ENCODE assay signal across 20 cellular contexts in the genomic region with DNA sequence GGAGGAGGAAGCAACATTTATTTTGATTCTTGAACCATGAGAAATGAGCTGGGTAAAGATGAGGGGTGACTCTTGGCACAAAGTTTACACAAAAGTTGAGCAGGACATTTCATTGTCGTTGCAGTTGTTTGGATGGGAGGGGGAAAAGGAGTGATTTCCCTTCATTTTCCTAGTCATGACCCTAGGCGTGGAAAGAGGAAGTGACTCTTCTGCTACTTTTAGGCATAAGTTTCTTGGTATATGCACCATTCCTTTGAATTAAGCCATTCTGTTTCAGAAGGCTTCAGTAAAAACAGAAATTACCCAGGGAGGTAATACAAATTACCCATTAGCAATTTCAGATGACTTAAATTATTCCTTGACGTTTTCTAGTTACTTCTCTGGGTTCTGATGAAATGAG.
"Had no signal": no experiment of that assay in that cellular context is flagged by ENCODE, and none has a peak within 500 bp of the region (broad histone marks: within the 10 kb centered on the region; RNA-seq: fewer than 3 reads in every experiment).

No MANE protein-coding gene starts in this region.

- DNase-seq: activated CD4-positive, alpha-beta T cell treated with anti-CD3 and anti-CD28 coated beads, Interleukin-2, amount 10 ng/mL, durations not matched to agents 24 days and 14 days; activated CD8-positive, alpha-beta T cell treated with anti-CD3 and anti-CD28 coated beads for 36 hours; activated effector memory CD4-positive, alpha-beta T cell treated with Interleukin-2 at 50 U/mL for 16 hours; activated naive CD4-positive, alpha-beta T cell treated with anti-CD3 and anti-CD28 coated beads, Interleukin-2, amount 10 ng/mL, durations not matched to agents 7 days and 5 days; activated naive CD8-positive, alpha-beta T cell treated with anti-CD3 and anti-CD28 coated beads, Interleukin-2, amount 50 U/mL, for 24 hours; activated T-cell treated with anti-CD3 and anti-CD28 coated beads, Interleukin-2, amount 50 U/mL, for 4 hours; dermis blood vessel endothelial cell; effector memory CD4-positive, alpha-beta T cell; heart left ventricle; kidney; psoas muscle; right cardiac atrium; stimulated activated naive CD8-positive, alpha-beta T cell treated with anti-CD3 and anti-CD28 coated beads, Interleukin-15, Interleukin-2, amounts not matched to agents 100 U/mL and 50 U/mL, for 24 hours; T-helper 2 cell; trophoblast cell had no signal

- H3K9ac ChIP-seq: neural progenitor cell had no signal

- H3K4me1 ChIP-seq: neural progenitor cell, psoas muscle had no signal

- FAIRE-seq: bronchial epithelial cell, endothelial cell of umbilical vein, kidney had no signal

- H3K9me3 ChIP-seq: esophagus muscularis mucosa, gastroesophageal sphincter, psoas muscle had no signal

- H3K27me3 ChIP-seq: esophagus muscularis mucosa, gastroesophageal sphincter, heart left ventricle had no signal

- H3K27ac ChIP-seq: esophagus muscularis mucosa, neural progenitor cell, psoas muscle had no signal

- H3K36me3 ChIP-seq: esophagus muscularis mucosa, gastroesophageal sphincter, heart left ventricle, neural progenitor cell had no signal

- H3K4me3 ChIP-seq: esophagus muscularis mucosa, gastroesophageal sphincter, heart left ventricle, neural progenitor cell, psoas muscle had no signal
